ENCODE assay signal across 20 cellular contexts in genomic region chr2:102233132-102233884, GRCh38. TPM values are rescaled to one million over a fixed set of nuclear protein-coding genes. Genes with fewer than 3 reads are reported as not detected.
DNase-seq lines count a peak whose midpoint lies in the region; ATAC-seq and TF ChIP-seq lines count a peak whose summit lies in the region.
"Had no signal": no experiment of that assay in that cellular context is flagged by ENCODE, and none has a peak within 500 bp of the region (broad histone marks: within the 10 kb centered on the region; RNA-seq: fewer than 3 reads in every experiment).

No MANE protein-coding gene starts in this region.

- H3K4me1 ChIP-seq in endodermal cell (ENCODE audit: control insufficient read depth, insufficient read depth, low read length): peaks cover 2% of the 10 kb centered on the region
- peaks cover 29 to 49% of the 10 kb centered on the region in 2 donors for H3K4me1 ChIP-seq in thyroid gland
- H3K4me1 ChIP-seq in neuronal stem cell (ENCODE audit: control insufficient read depth in 2 of 2, insufficient read depth in 1 of 2, low read depth in 1 of 2, low read length in 2 of 2): peaks cover 0 to 5% of the 10 kb centered on the region in 2 donors
- H3K4me1 ChIP-seq in stomach: peaks cover 5 to 19% (median 10%) of the 10 kb centered on the region in 4 donors

- H3K9me3 ChIP-seq in endodermal cell (ENCODE audit: control insufficient read depth, low read length) (no peaks in the 10 kb centered on the region), thyroid gland (no peaks in the 10 kb centered on the region), neuronal stem cell (replicated peaks in 1 of 2; ENCODE audit: control insufficient read depth in 2 of 2, insufficient read depth in 1 of 2, low read depth in 1 of 2, low read length in 2 of 2) (peaks cover 0 to 4% of the 10 kb centered on the region in 2 donors), stomach (no peaks in the 10 kb centered on the region)
- H3K9me3 ChIP-seq: Peyer's patch had no signal

- peak overlapping the region; percentile 46 for H3K27ac Mint-ChIP-seq in activated naive CD8-positive, alpha-beta T cell
- H3K27ac Mint-ChIP-seq in activated naive CD8-positive, alpha-beta T cell treated with anti-CD3 and anti-CD28 coated beads, Interleukin-2, amount 50 U/mL, for 24 hours: no peak overlapping the region
- no peak overlapping the region for H3K27ac Mint-ChIP-seq in WTC11
- H3K27ac Mint-ChIP-seq in endodermal cell: no peak overlapping the region
- H3K27ac Mint-ChIP-seq: CD8-positive, alpha-beta memory T cell; HFFc6 had no signal

- no peak overlapping the region for H2BK5ac ChIP-seq in neuronal stem cell (ENCODE audit: low read length)

- no peaks in the 10 kb centered on the region for H3K27me3 ChIP-seq in endodermal cell (ENCODE audit: control insufficient read depth, insufficient read depth, low read length, poor library complexity, severe bottlenecking)
- no peaks in the 10 kb centered on the region for H3K27me3 ChIP-seq in thyroid gland
- H3K27me3 ChIP-seq in neuronal stem cell (ENCODE audit: control insufficient read depth in 3 of 3, insufficient read depth in 3 of 3, low read depth in 1 of 3, low read length in 3 of 3): no peaks in the 10 kb centered on the region
- H3K27me3 ChIP-seq in stomach: no peaks in the 10 kb centered on the region
- H3K27me3 ChIP-seq: Peyer's patch had no signal

- H3K4me1 Mint-ChIP-seq in activated naive CD8-positive, alpha-beta T cell (ENCODE audit: low read depth): peaks cover 37% of the 10 kb centered on the region
- peaks cover 61% of the 10 kb centered on the region for H3K4me1 Mint-ChIP-seq in activated naive CD8-positive, alpha-beta T cell treated with anti-CD3 and anti-CD28 coated beads, Interleukin-2, amount 50 U/mL, for 24 hours
- H3K4me1 Mint-ChIP-seq in WTC11 (peaks cover 10% of the 10 kb centered on the region), endodermal cell (peaks cover 10% of the 10 kb centered on the region)

- H3K9ac ChIP-seq in endodermal cell (ENCODE audit: extremely low read depth, low read length, poor library complexity, severe bottlenecking): no peak overlapping the region
- no peak overlapping the region for H3K9ac ChIP-seq in neuronal stem cell (ENCODE audit: low read depth, low read length, poor library complexity)
- H3K9ac ChIP-seq: KMS-11 had no signal

- H3K27ac ChIP-seq in endodermal cell (ENCODE audit: low read depth, low read length) (no peak overlapping the region), thyroid gland (peak overlapping the region in 2 of 3 donors; percentile 2 to 21), neuronal stem cell (replicated peaks; ENCODE audit: low read length) (no peak overlapping the region), stomach (no peak overlapping the region)
- H3K27ac ChIP-seq: KMS-11, Peyer's patch had no signal

- H3K27me3 Mint-ChIP-seq in activated naive CD8-positive, alpha-beta T cell: no peaks in the 10 kb centered on the region
- H3K27me3 Mint-ChIP-seq in activated naive CD8-positive, alpha-beta T cell treated with anti-CD3 and anti-CD28 coated beads, Interleukin-2, amount 50 U/mL, for 24 hours: peaks cover 4% of the 10 kb centered on the region
- H3K27me3 Mint-ChIP-seq in WTC11 (ENCODE audit: low read depth) (no peaks in the 10 kb centered on the region), endodermal cell (ENCODE audit: insufficient read depth) (no peaks in the 10 kb centered on the region)
- H3K27me3 Mint-ChIP-seq: CD8-positive, alpha-beta memory T cell had no signal

- H2BK12ac ChIP-seq in neuronal stem cell (ENCODE audit: low read length): no peak overlapping the region

- no peak for DNase-seq in activated naive CD8-positive, alpha-beta T cell treated with anti-CD3 and anti-CD28 coated beads, Interleukin-2, amount 50 U/mL, for 24 hours
- DNase-seq in WTC11 (ENCODE audit: low spot score) (peak; percentile 48), endodermal cell (peak; percentile 75), thyroid gland (no peak), neuronal stem cell (ENCODE audit: low spot score) (no peak), stomach (no peak)
- DNase-seq: ACHN; C1 segment of cervical spinal cord; CD8-positive, alpha-beta memory T cell; DMS53; EL; HFFc6; NCI-H187; NCI-H2107; NCI-H510A; NCI-H748 treated with DMSO at 0.1 percent for 48 hours; Peyer's patch had no signal

- intact Hi-C loops in thyroid gland (cut with DNase I): no loop called here
- intact Hi-C loops in stomach (cut with DNase I; ENCODE audit: low total_unique reads): loop anchor here (10.0 kb wide), 1 partner anchor 49 kb away; the partner anchor contains the start of gene IL1RL2

- no peak overlapping the region for H2BK120ac ChIP-seq in neuronal stem cell (ENCODE audit: low read depth, low read length)

- no peak overlapping the region for H3K4ac ChIP-seq in neuronal stem cell (ENCODE audit: low read length)

- H2AK5ac ChIP-seq in neuronal stem cell (ENCODE audit: low read depth, low read length): no peak overlapping the region

- no peak overlapping the region for H3K23ac ChIP-seq in neuronal stem cell (ENCODE audit: low read depth, low read length, poor library complexity)

- no peak overlapping the region for H3K14ac ChIP-seq in neuronal stem cell (ENCODE audit: low read length)

- no peak for ATAC-seq in activated naive CD8-positive, alpha-beta T cell treated with anti-CD3 and anti-CD28 coated beads, Interleukin-2, amount 50 U/mL, for 24 hours
- ATAC-seq in WTC11: peak; percentile 88

- peaks cover 2% of the 10 kb centered on the region for H3K36me3 Mint-ChIP-seq in activated naive CD8-positive, alpha-beta T cell
- no peaks in the 10 kb centered on the region for H3K36me3 Mint-ChIP-seq in activated naive CD8-positive, alpha-beta T cell treated with anti-CD3 and anti-CD28 coated beads, Interleukin-2, amount 50 U/mL, for 24 hours (ENCODE audit: low read depth)
- no peaks in the 10 kb centered on the region for H3K36me3 Mint-ChIP-seq in WTC11
- no peaks in the 10 kb centered on the region for H3K36me3 Mint-ChIP-seq in endodermal cell (ENCODE audit: low read depth)
- H3K36me3 Mint-ChIP-seq: CD8-positive, alpha-beta memory T cell had no signal

- no peak overlapping the region for H2AFZ ChIP-seq in neuronal stem cell (ENCODE audit: low read length)

- no peak overlapping the region for H3K4me2 ChIP-seq in neuronal stem cell (ENCODE audit: insufficient read depth, low read length, poor library complexity, severe bottlenecking)
- H3K4me2 ChIP-seq: KMS-11 had no signal

- H3K4me3 ChIP-seq in endodermal cell (ENCODE audit: low read length) (no peak overlapping the region), thyroid gland (replicated peaks in 1 of 3) (no peak overlapping the region), neuronal stem cell (ENCODE audit: low read length in 2 of 2) (no peak overlapping the region), stomach (no peak overlapping the region)
- H3K4me3 ChIP-seq: Peyer's patch had no signal

- TF ChIP-seq CTCF in WTC11 (IDR thresholded peaks at IDR 0.05) (no peak), endodermal cell (conservative IDR thresholded peaks at IDR 0.05) (peak; percentile 48), thyroid gland (IDR thresholded peaks at IDR 0.05) (no peak), stomach (IDR thresholded peaks at IDR 0.05) (no peak)

- no peak for TF ChIP-seq EP300 in stomach (IDR thresholded peaks at IDR 0.05)

- no peaks in the 10 kb centered on the region for H3K36me3 ChIP-seq in endodermal cell (ENCODE audit: control insufficient read depth, insufficient read depth, low read length)
- H3K36me3 ChIP-seq in thyroid gland: no peaks in the 10 kb centered on the region
- H3K36me3 ChIP-seq in neuronal stem cell (replicated peaks in 1 of 2; ENCODE audit: control insufficient read depth in 2 of 2, insufficient read depth in 2 of 2, low read length in 2 of 2): no peaks in the 10 kb centered on the region
- H3K36me3 ChIP-seq in stomach: peaks cover 0 to 3% (median 0%) of the 10 kb centered on the region in 4 donors
- H3K36me3 ChIP-seq: Peyer's patch had no signal

- POLR2A ChIA-PET in WTC11 (lab: Charles Lee): no interaction called here

- H3K79me1 ChIP-seq in neuronal stem cell (ENCODE audit: low read depth, low read length): peaks cover 2% of the 10 kb centered on the region

- H4K8ac ChIP-seq in neuronal stem cell (ENCODE audit: low read depth, low read length): no peak overlapping the region

- no peak for TF ChIP-seq POLR2A in thyroid gland (IDR thresholded peaks at IDR 0.05)
- no peak for TF ChIP-seq POLR2A in stomach (IDR thresholded peaks at IDR 0.05)

- H2BK15ac ChIP-seq in neuronal stem cell (ENCODE audit: low read length): no peak overlapping the region

- CTCF ChIA-PET in WTC11 (lab: Charles Lee): interaction anchor here (0.8 to 4.2 kb wide), 9 partner anchors 18 to 350 kb away, joined by 3 to 24 read pairs (median 4); no protein-coding TSS in a partner anchor

- WGBS in endodermal cell (ENCODE audit: insufficient coverage in 1 of 2, insufficient read length in 1 of 2), 2 experiments: 91% methylated on average over 10 of the region's 11 CpGs; no CpG with 5 or more reads in 1 of the 2 experiments
- WGBS in thyroid gland, 2 donors: 94 to 96% methylated on average over 11 of the region's 11 CpGs
- WGBS in neuronal stem cell (ENCODE audit: extremely low coverage in 2 of 2, insufficient read length in 2 of 2, insufficient replicate concordance in 1 of 2), 2 donors: no CpG with 5 or more reads among the region's 11 CpGs
- WGBS in stomach, 5 donors: 92 to 96% (median 95%) methylated on average over 11 of the region's 11 CpGs

- no peaks in the 10 kb centered on the region for H3K9me3 Mint-ChIP-seq in activated naive CD8-positive, alpha-beta T cell (ENCODE audit: low read depth)
- no peaks in the 10 kb centered on the region for H3K9me3 Mint-ChIP-seq in activated naive CD8-positive, alpha-beta T cell treated with anti-CD3 and anti-CD28 coated beads, Interleukin-2, amount 50 U/mL, for 24 hours
- no peaks in the 10 kb centered on the region; the same call in 1 of the 2 replicates for H3K9me3 Mint-ChIP-seq in WTC11
- no peaks in the 10 kb centered on the region for H3K9me3 Mint-ChIP-seq in endodermal cell
- H3K9me3 Mint-ChIP-seq: CD8-positive, alpha-beta memory T cell; HFFc6 had no signal

- no peak overlapping the region for H4K91ac ChIP-seq in neuronal stem cell (ENCODE audit: low read depth, low read length, poor library complexity)

- no peak overlapping the region for H3K4me3 Mint-ChIP-seq in activated naive CD8-positive, alpha-beta T cell
- H3K4me3 Mint-ChIP-seq in activated naive CD8-positive, alpha-beta T cell treated with anti-CD3 and anti-CD28 coated beads, Interleukin-2, amount 50 U/mL, for 24 hours: no peak overlapping the region
- no peak overlapping the region for H3K4me3 Mint-ChIP-seq in WTC11
- H3K4me3 Mint-ChIP-seq in endodermal cell: no peak overlapping the region
- H3K4me3 Mint-ChIP-seq: CD8-positive, alpha-beta memory T cell; HFFc6 had no signal

- no peak overlapping the region for H3K18ac ChIP-seq in neuronal stem cell (ENCODE audit: low read length)

RNA-seq across cellular contexts. Expression of gene IL1RL2, which starts 46.5 kb away (rescaled TPM):
- total RNA-seq in WTC11 (2021) (0.11 TPM in 1 of 3 replicates, not detected in the others), endodermal cell (under 1 TPM; 0.38 to 0.44 TPM), thyroid gland (1 to 10 TPM; 2.2 to 6.2 (median 3.7) TPM), stomach (1 to 10 TPM in 3 of 5 donors, not detected in 2; 2.2 to 4.3 (median 2.9) TPM)
- polyA plus RNA-seq in endodermal cell (2013, experiment 1 of 2): not detected
- not detected for polyA plus RNA-seq in endodermal cell (2013, experiment 2 of 2)
- not detected for polyA plus RNA-seq in neuronal stem cell (2013, experiment 1 of 2)
- not detected for polyA plus RNA-seq in neuronal stem cell (2013, experiment 2 of 2)
- polyA plus RNA-seq in stomach: 1 to 10 TPM in 2 of 3 donors, under 1 TPM in 1; 0.61 to 2.6 (median 1.2) TPM
- total RNA-seq: H4, HFFc6 had no signal
- polyA plus RNA-seq: CD8-positive, alpha-beta memory T cell had no signal

Comparison
In these comparisons a context has a peak if more than half of its experiments do, and no peak if none do; other contexts are left out.
1. DNase-seq: peak in WTC11 (single experiment) and endodermal cell (single experiment); none in activated naive CD8-positive, alpha-beta T cell treated with anti-CD3 and anti-CD28 coated beads, Interleukin-2, amount 50 U/mL, for 24 hours (single experiment), thyroid gland (0 of 2), neuronal stem cell (single experiment) and stomach (single experiment).
2. H3K27ac ChIP-seq: peak in thyroid gland (2 of 3); none in endodermal cell (single experiment), neuronal stem cell (single experiment) and stomach (0 of 5).